Comparison of ENCODE assay signal across 1 cellular context in the genomic region with DNA sequence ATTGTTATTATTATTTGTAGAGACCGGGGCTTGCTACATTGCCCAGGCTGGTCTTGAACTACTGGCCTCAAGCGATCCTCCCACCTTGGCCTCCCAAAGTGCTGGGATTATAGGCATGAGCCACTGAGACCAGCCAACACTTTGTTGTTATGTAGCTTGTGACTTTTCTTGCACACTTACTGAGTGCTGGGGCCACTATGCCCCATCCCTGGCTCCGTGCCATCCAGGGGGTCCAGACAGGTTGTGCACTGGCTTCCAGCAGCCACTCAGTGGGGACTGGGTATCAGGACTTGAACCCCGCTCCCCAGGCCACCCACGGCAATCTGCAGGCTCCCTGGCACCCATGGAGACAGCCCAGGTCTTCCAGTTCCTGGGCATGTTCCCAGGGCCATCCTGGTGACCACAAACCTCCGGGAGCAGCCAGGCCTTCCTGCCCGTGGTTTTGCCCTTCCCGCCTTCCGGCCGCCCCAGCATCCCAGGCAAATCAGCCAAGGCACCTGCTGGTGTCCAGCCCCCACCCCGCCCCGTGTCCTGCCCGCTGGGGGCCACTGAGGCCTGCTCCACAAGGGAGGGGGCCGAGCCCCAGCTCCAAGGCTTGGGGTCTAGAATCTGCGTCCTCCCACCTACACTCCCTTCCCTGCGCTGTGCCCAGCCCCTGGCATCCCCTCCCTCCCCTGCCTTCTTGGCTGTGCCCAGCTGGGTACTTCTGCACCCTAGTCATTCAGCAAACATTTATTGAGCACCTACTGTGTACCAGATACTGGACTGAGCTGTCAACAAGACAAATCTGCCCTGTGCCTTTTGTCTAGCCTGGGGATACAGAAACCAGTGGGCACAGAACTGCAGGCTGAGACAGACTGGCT.
A peak's percentile ranks its signal among the peaks of the same experiment; 100 is the strongest.
TF ChIP-seq lines count a peak whose summit lies in the region.

No MANE protein-coding gene starts in this region.

TF ChIP-seq in HepG2, 621 proteins besides CTCF, POLR2A, EP300 and RAD21 (continued from another document and continues in another):
- TF ChIP-seq, protein P1, sequence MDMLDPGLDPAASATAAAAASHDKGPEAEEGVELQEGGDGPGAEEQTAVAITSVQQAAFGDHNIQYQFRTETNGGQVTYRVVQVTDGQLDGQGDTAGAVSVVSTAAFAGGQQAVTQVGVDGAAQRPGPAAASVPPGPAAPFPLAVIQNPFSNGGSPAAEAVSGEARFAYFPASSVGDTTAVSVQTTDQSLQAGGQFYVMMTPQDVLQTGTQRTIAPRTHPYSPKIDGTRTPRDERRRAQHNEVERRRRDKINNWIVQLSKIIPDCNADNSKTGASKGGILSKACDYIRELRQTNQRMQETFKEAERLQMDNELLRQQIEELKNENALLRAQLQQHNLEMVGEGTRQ (IDR thresholded peaks at IDR 0.05; ENCODE audit: low read depth, low read length): no peak
- TF ChIP-seq, protein P1 (CRISPR knock-in tag; IDR thresholded peaks at IDR 0.05; ENCODE audit: borderline replicate concordance): no peak; the same call in 1 of the 2 replicates
- TF ChIP-seq MEIS2 (CRISPR knock-in tag; IDR thresholded peaks at IDR 0.05) (no peak), ZNF777 (CRISPR knock-in tag; IDR thresholded peaks at IDR 0.05) (no peak), POGZ (CRISPR knock-in tag; IDR thresholded peaks at IDR 0.05) (no peak), ZNF121 (CRISPR knock-in tag; IDR thresholded peaks at IDR 0.05) (no peak; the same call in 1 of the 2 replicates), FOXK2 (IDR thresholded peaks at IDR 0.05) (no peak), SP2 (CRISPR knock-in tag; IDR thresholded peaks at IDR 0.05) (no peak), KIAA2018 (CRISPR knock-in tag; IDR thresholded peaks at IDR 0.05; ENCODE audit: borderline replicate concordance) (no peak), FIP1L1 (IDR thresholded peaks at IDR 0.05; ENCODE audit: borderline replicate concordance, insufficient read depth, low read depth, low read length) (no peak), TCF12 (IDR thresholded peaks at IDR 0.05) (no peak), TCF12 (CRISPR knock-in tag; IDR thresholded peaks at IDR 0.05) (no peak), FOXJ3 (CRISPR knock-in tag; IDR thresholded peaks at IDR 0.05; ENCODE audit: borderline replicate concordance) (no peak), HNF4A (CRISPR knock-in tag; IDR thresholded peaks at IDR 0.05) (no peak), TCF7 (IDR thresholded peaks at IDR 0.05; ENCODE audit: low read depth) (no peak), CSRNP1 (CRISPR knock-in tag; IDR thresholded peaks at IDR 0.05) (peak; percentile 86; the same call in 1 of the 2 replicates), NFKB2 (CRISPR knock-in tag; IDR thresholded peaks at IDR 0.05; ENCODE audit: borderline replicate concordance) (no peak), ZNF343 (CRISPR knock-in tag; IDR thresholded peaks at IDR 0.05) (no peak), ZNF792 (CRISPR knock-in tag; IDR thresholded peaks at IDR 0.05) (peak; percentile 40; the same call in 1 of the 2 replicates), ZNF407 (CRISPR knock-in tag; IDR thresholded peaks at IDR 0.05; ENCODE audit: not compliant biosample characterization) (no peak), TFAP4 (IDR thresholded peaks at IDR 0.05; ENCODE audit: borderline replicate concordance, low read depth) (peak; percentile 51; the same call in 1 of the 2 replicates), RFXANK (CRISPR knock-in tag; IDR thresholded peaks at IDR 0.05) (no peak), RXRB (CRISPR knock-in tag; IDR thresholded peaks at IDR 0.05; ENCODE audit: borderline replicate concordance) (no peak), CBX2 (IDR thresholded peaks at IDR 0.05; ENCODE audit: low read depth, low read length) (no peak), CBX2 (CRISPR knock-in tag; IDR thresholded peaks at IDR 0.05; ENCODE audit: low read depth) (no peak), NCOR1 (IDR thresholded peaks at IDR 0.05; ENCODE audit: borderline replicate concordance, low read length) (no peak)
- TF ChIP-seq, protein P2, sequence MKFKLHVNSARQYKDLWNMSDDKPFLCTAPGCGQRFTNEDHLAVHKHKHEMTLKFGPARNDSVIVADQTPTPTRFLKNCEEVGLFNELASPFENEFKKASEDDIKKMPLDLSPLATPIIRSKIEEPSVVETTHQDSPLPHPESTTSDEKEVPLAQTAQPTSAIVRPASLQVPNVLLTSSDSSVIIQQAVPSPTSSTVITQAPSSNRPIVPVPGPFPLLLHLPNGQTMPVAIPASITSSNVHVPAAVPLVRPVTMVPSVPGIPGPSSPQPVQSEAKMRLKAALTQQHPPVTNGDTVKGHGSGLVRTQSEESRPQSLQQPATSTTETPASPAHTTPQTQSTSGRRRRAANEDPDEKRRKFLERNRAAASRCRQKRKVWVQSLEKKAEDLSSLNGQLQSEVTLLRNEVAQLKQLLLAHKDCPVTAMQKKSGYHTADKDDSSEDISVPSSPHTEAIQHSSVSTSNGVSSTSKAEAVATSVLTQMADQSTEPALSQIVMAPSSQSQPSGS (CRISPR knock-in tag; IDR thresholded peaks at IDR 0.05): 0 out of 2 replicates have a peak, but pooled peaks have one; percentile 22
